ENCODE assay signal across 8 cellular contexts in genomic region chr13:48506092-48506701, GRCh38. TPM values are rescaled to one million over a fixed set of nuclear protein-coding genes. Genes with fewer than 3 reads are reported as not detected.
DNase-seq lines count a peak whose midpoint lies in the region; ATAC-seq and TF ChIP-seq lines count a peak whose summit lies in the region.

No MANE protein-coding gene starts in this region.

- H3K9me2 ChIP-seq in OCI-LY1 (ENCODE audit: low read depth, low read length): no peaks in the 10 kb centered on the region

- TF ChIP-seq CTCF in OCI-LY1 (IDR thresholded peaks at IDR 0.05; ENCODE audit: low read length) (no peak), vagina (IDR thresholded peaks at IDR 0.05) (no peak), GM10266 (IDR thresholded peaks at IDR 0.05; ENCODE audit: control insufficient read depth, insufficient read depth, low read depth, missing control alignments) (no peak)

- no peaks in the 10 kb centered on the region for H3F3A ChIP-seq in OCI-LY1 (ENCODE audit: insufficient read depth, low read length)

- no peak overlapping the region for H2AFZ ChIP-seq in OCI-LY1 (ENCODE audit: low read length)

- TF ChIP-seq POLR2A in vagina (IDR thresholded peaks at IDR 0.05): no peak

- H3K4me1 ChIP-seq in CD8-positive, alpha-beta memory T cell (ENCODE audit: insufficient read depth, low read length): peaks cover 39% of the 10 kb centered on the region
- H3K4me1 ChIP-seq in OCI-LY1 (ENCODE audit: insufficient read depth, low read length, severe bottlenecking) (peaks cover 35% of the 10 kb centered on the region), vagina (peaks cover 59% of the 10 kb centered on the region)

- H3K27me3 ChIP-seq in CD8-positive, alpha-beta memory T cell (ENCODE audit: insufficient read depth, low read length, poor library complexity, severe bottlenecking): no peaks in the 10 kb centered on the region
- no peaks in the 10 kb centered on the region for H3K27me3 ChIP-seq in OCI-LY1 (ENCODE audit: insufficient read depth, low read length)
- no peaks in the 10 kb centered on the region for H3K27me3 ChIP-seq in vagina

- H3K36me3 Mint-ChIP-seq in CD8-positive, alpha-beta memory T cell: peaks cover 0 to 3% (median 3%) of the 10 kb centered on the region in 3 donors
- H3K36me3 Mint-ChIP-seq in immature natural killer cell: peaks cover 8 to 28% (median 17%) of the 10 kb centered on the region in 3 donors

- H3K9ac ChIP-seq in OCI-LY1 (ENCODE audit: low read length): no peak overlapping the region

- DNase-seq in CD8-positive, alpha-beta memory T cell: no peak
- DNase-seq in immature natural killer cell (no peak), vagina (ENCODE audit: extremely low spot score in 2 of 2) (no peak), inferior parietal cortex (ENCODE audit: extremely low spot score) (no peak), GM10266 (ENCODE audit: extremely low spot score) (no peak), SW 1271 (lab: John Stamatoyannopoulos, UW) (no peak)

- H3K4me3 Mint-ChIP-seq in CD8-positive, alpha-beta memory T cell: peak overlapping the region; percentile 20 to 78 (median 74)
- peak overlapping the region; percentile 70 to 91 (median 80) for H3K4me3 Mint-ChIP-seq in immature natural killer cell

- intact Hi-C loops in vagina (cut with DNase I): no loop called here

- no peaks in the 10 kb centered on the region for H3K9me3 Mint-ChIP-seq in CD8-positive, alpha-beta memory T cell
- H3K9me3 Mint-ChIP-seq in immature natural killer cell: no peaks in the 10 kb centered on the region

- peak; percentile 15 for ATAC-seq in GM21786 (IDR thresholded peaks at IDR 0.05; ENCODE audit: unreplicated experiment)

- H3K79me2 ChIP-seq in OCI-LY1 (ENCODE audit: insufficient read depth, low read length): no peaks in the 10 kb centered on the region

- H3K4me3 ChIP-seq in CD8-positive, alpha-beta memory T cell (ENCODE audit: low read length): peak overlapping the region; percentile 46
- H3K4me3 ChIP-seq in OCI-LY1 (ENCODE audit: low read depth, low read length, poor library complexity, severe bottlenecking) (peak overlapping the region; percentile 17), vagina (no peak overlapping the region)

- peaks cover 0 to 2% of the 10 kb centered on the region in 2 donors for H3K27me3 Mint-ChIP-seq in CD8-positive, alpha-beta memory T cell
- peaks cover 3 to 15% (median 7%) of the 10 kb centered on the region in 3 donors for H3K27me3 Mint-ChIP-seq in immature natural killer cell (ENCODE audit: low read depth in 3 of 3)

- H3K36me3 ChIP-seq in CD8-positive, alpha-beta memory T cell (ENCODE audit: insufficient read depth, low read length): no peaks in the 10 kb centered on the region
- H3K36me3 ChIP-seq in OCI-LY1 (ENCODE audit: insufficient read depth, low read length) (no peaks in the 10 kb centered on the region), vagina (no peaks in the 10 kb centered on the region)

- peak overlapping the region; percentile 51; the same call in 1 of the 2 replicates for H3K4me2 ChIP-seq in OCI-LY1 (ENCODE audit: low read length)

- CTCF ChIA-PET in CD8-positive, alpha-beta memory T cell (lab: Charles Lee): interaction anchor here (0.8 to 1.9 kb wide), 8 partner anchors 12 to 140 kb away, joined by 3 to 7 read pairs (median 3); no protein-coding TSS in a partner anchor

- POLR2A ChIA-PET in CD8-positive, alpha-beta memory T cell (lab: Charles Lee): interaction anchor here (0.7 to 1.7 kb wide), 8 partner anchors 12 to 80 kb away, joined by 3 to 27 read pairs (median 4); partner anchors contain the start of gene RCBTB2

- H4K20me1 ChIP-seq in OCI-LY1 (ENCODE audit: insufficient read depth, low read length): no peaks in the 10 kb centered on the region

- H3K27ac ChIP-seq in CD8-positive, alpha-beta memory T cell (ENCODE audit: low read depth, low read length): no peak overlapping the region
- H3K27ac ChIP-seq in OCI-LY1 (ENCODE audit: low read depth, low read length, poor library complexity, severe bottlenecking) (peak overlapping the region; percentile 52), vagina (peak overlapping the region; percentile 84)

- no peaks in the 10 kb centered on the region for H3K9me3 ChIP-seq in CD8-positive, alpha-beta memory T cell (ENCODE audit: low read length)
- no peaks in the 10 kb centered on the region for H3K9me3 ChIP-seq in OCI-LY1 (ENCODE audit: low read length)
- no peaks in the 10 kb centered on the region for H3K9me3 ChIP-seq in vagina

- H3K27ac Mint-ChIP-seq in CD8-positive, alpha-beta memory T cell: peak overlapping the region; percentile 79 to 96 (median 92)
- peak overlapping the region; percentile 88 to 97 (median 94) for H3K27ac Mint-ChIP-seq in immature natural killer cell

- H3K4me1 Mint-ChIP-seq in CD8-positive, alpha-beta memory T cell: peaks cover 42 to 70% (median 68%) of the 10 kb centered on the region in 3 donors
- H3K4me1 Mint-ChIP-seq in immature natural killer cell: peaks cover 60 to 72% of the 10 kb centered on the region in 2 donors

RNA-seq across cellular contexts. Expression of gene RCBTB2, which starts 26.7 kb away (rescaled TPM):
- 1 to 10 TPM; 5.4 to 6.5 TPM for total RNA-seq in CD8-positive, alpha-beta memory T cell
- polyA plus RNA-seq in CD8-positive, alpha-beta memory T cell: 23.4 TPM
- 10 to 100 TPM; 36.1 to 49.1 (median 45.8) TPM for polyA plus RNA-seq in immature natural killer cell
- total RNA-seq in vagina: 14.7 TPM

Comparison
In these comparisons a context has a peak if more than half of its experiments do, and no peak if none do; other contexts are left out.
1. H3K4me3 ChIP-seq: peak in CD8-positive, alpha-beta memory T cell (single experiment) and OCI-LY1 (single experiment); none in vagina (0 of 2).